Comparison of ENCODE assay signal across 1 cellular context in genomic region chr2:52594036-52594435, GRCh38.
TF ChIP-seq lines count a peak whose summit lies in the region.

No MANE protein-coding gene starts in this region.

TF ChIP-seq in H1, 55 proteins besides CTCF, POLR2A, EP300 and RAD21:
- TF ChIP-seq USF2 (IDR thresholded peaks at IDR 0.05; ENCODE audit: low read length): no peak
- no peak for TF ChIP-seq JUND (IDR thresholded peaks at IDR 0.05; ENCODE audit: low read length)
- no peak for TF ChIP-seq CREB1 (IDR thresholded peaks at IDR 0.05)
- TF ChIP-seq ATF2 (IDR thresholded peaks at IDR 0.05; ENCODE audit: low read length): no peak
- TF ChIP-seq RFX5 (IDR thresholded peaks at IDR 0.05; ENCODE audit: borderline replicate concordance, low read depth, low read length): no peak
- TF ChIP-seq FOSL1 (IDR thresholded peaks at IDR 0.05; ENCODE audit: insufficient read depth, low read depth, low read length): no peak
- no peak for TF ChIP-seq POU5F1 (IDR thresholded peaks at IDR 0.05; ENCODE audit: low read depth, low read length)
- no peak for TF ChIP-seq E2F6 (IDR thresholded peaks at IDR 0.05)
- TF ChIP-seq KDM5A (IDR thresholded peaks at IDR 0.05; ENCODE audit: low read length): no peak
- no peak for TF ChIP-seq CEBPB (IDR thresholded peaks at IDR 0.05; ENCODE audit: low read depth, low read length)
- TF ChIP-seq CHD7 (IDR thresholded peaks at IDR 0.05; ENCODE audit: insufficient replicate concordance, low read length): no peak
- no peak for TF ChIP-seq HDAC2 (IDR thresholded peaks at IDR 0.05; ENCODE audit: borderline replicate concordance in 1 of 2, low read depth in 2 of 2, low read length in 2 of 2)
- no peak for TF ChIP-seq SIN3A (conservative IDR thresholded peaks at IDR 0.05 in 1 of 2, IDR thresholded peaks at IDR 0.05 in 1 of 2; ENCODE audit: low read depth in 1 of 2, low read length in 2 of 2)
- TF ChIP-seq RBBP5 (IDR thresholded peaks at IDR 0.05; ENCODE audit: borderline replicate concordance, low read depth, low read length): no peak
- no peak for TF ChIP-seq ZNF274 (IDR thresholded peaks at IDR 0.05; ENCODE audit: borderline replicate concordance, extremely low read depth, low read length)
- TF ChIP-seq BRCA1 (IDR thresholded peaks at IDR 0.05; ENCODE audit: low read depth, low read length): no peak
- no peak for TF ChIP-seq SRF (IDR thresholded peaks at IDR 0.05; ENCODE audit: low read depth, low read length)
- TF ChIP-seq BCL11A (IDR thresholded peaks at IDR 0.05; ENCODE audit: low read depth in 2 of 2, low read length in 2 of 2): no peak
- TF ChIP-seq JUN (IDR thresholded peaks at IDR 0.05; ENCODE audit: low read depth, low read length): no peak
